8 cellular contexts compared by ENCODE assay signal in genomic region chr19:40576585-40577451, GRCh38. TPM values are rescaled to one million over a fixed set of nuclear protein-coding genes. Genes with fewer than 3 reads are reported as not detected.
DNase-seq lines count a peak whose midpoint lies in the region; ATAC-seq and TF ChIP-seq lines count a peak whose summit lies in the region.

A gene with protein sequence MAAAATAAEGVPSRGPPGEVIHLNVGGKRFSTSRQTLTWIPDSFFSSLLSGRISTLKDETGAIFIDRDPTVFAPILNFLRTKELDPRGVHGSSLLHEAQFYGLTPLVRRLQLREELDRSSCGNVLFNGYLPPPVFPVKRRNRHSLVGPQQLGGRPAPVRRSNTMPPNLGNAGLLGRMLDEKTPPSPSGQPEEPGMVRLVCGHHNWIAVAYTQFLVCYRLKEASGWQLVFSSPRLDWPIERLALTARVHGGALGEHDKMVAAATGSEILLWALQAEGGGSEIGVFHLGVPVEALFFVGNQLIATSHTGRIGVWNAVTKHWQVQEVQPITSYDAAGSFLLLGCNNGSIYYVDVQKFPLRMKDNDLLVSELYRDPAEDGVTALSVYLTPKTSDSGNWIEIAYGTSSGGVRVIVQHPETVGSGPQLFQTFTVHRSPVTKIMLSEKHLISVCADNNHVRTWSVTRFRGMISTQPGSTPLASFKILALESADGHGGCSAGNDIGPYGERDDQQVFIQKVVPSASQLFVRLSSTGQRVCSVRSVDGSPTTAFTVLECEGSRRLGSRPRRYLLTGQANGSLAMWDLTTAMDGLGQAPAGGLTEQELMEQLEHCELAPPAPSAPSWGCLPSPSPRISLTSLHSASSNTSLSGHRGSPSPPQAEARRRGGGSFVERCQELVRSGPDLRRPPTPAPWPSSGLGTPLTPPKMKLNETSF (plus strand): TSS chr19:40576873. CDS start chr19:40576900, 27 bp downstream.

- TF ChIP-seq CTCF in kidney epithelial cell (IDR thresholded peaks at IDR 0.05; ENCODE audit: insufficient read depth, low read length, poor library complexity, severe bottlenecking), result no peak

- peak; percentile 93 for ATAC-seq in HG03432 (IDR thresholded peaks at IDR 0.05; ENCODE audit: unreplicated experiment)

- no peaks in the 10 kb centered on the region for H3K27me3 ChIP-seq in kidney epithelial cell (ENCODE audit: control insufficient read depth, insufficient read depth, low read length)

- peak; percentile 76 for TF ChIP-seq POLR2A in GM19099 (IDR thresholded peaks at IDR 0.05; ENCODE audit: extremely low read depth, insufficient read length, low read depth)

- DNase-seq in AG20443 (ENCODE audit: low spot score), result peak; percentile 99
- peak; percentile 90 for DNase-seq in NCI-H460 (ENCODE audit: extremely low read depth, low read depth)
- peak; percentile 87 for DNase-seq in activated CD4-positive, alpha-beta T cell treated with anti-CD3 and anti-CD28 coated beads for 1 hour
- peak; percentile 40 to 74 for DNase-seq in cerebellar nuclear complex (lab: John Stamatoyannopoulos, UW)
- DNase-seq in kidney epithelial cell (ENCODE audit: low read depth), result peak; percentile 77
- DNase-seq in stimulated activated CD4-positive, alpha-beta T cell treated with anti-CD3 and anti-CD28 coated beads, Interleukin-15, amount 100 ng/mL, for 24 hours, result peak; percentile 95

- no peaks in the 10 kb centered on the region for H3K36me3 ChIP-seq in kidney epithelial cell (ENCODE audit: control insufficient read depth, insufficient read depth, low read length)

- peak within 1 kb of the TSS; percentile 65 for H3K4me3 ChIP-seq in kidney epithelial cell (ENCODE audit: low read depth, low read length)

RNA-seq across cellular contexts. Expression of the gene that starts here (rescaled TPM):
- 23.0 and 25.7 TPM in 2 replicates for total RNA-seq in NCI-H460 (2014; rRNA removed; shearing (Covaris generic))
- 31.0 and 41.7 TPM in 2 replicates for polyA plus RNA-seq in NCI-H460 (2014; cell fraction: nucleus; rRNA removed)
- total RNA-seq in kidney epithelial cell, result 105 and 142 TPM in 2 replicates

Comparison
In these comparisons a context has a peak if more than half of its experiments do, and no peak if none do; other contexts are left out.
1. Peak in every context shown above with its lines: DNase-seq, ATAC-seq and H3K4me3 ChIP-seq.